Comparison of ENCODE assay signal across 9 cellular contexts in the genomic region with DNA sequence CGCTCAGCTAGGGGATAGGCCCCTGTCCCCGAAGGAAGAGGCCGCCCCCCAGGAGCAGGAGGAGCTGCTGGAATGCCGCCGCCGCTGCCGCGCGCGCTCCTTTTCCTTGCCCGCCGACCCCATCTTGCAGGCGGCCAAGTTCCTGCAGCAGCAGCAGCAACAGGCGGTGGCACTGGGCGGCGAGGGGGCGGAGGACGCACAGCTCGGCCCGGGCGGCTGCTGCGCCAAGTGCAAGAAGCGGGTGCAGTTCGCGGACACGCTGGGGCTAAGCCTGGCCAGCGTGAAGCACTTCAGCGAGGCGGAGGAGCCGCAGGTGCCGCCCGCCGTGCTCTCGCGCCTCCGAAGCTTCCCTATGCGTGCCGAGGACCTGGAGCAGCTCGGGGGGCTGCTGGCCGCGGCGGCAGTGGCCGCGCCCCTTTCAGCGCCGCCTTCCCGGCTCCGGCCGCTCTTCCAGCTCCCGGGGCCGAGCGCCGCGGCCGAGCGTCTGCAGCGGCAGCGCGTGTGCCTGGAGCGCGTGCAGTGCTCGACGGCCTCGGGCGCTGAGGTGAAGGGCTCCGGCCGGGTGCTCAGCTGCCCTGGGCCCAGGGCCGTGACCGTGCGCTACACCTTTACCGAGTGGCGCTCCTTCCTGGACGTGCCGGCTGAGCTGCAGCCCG. TPM values are rescaled to one million over a fixed set of nuclear protein-coding genes. Genes with fewer than 3 reads are reported as not detected.
DNase-seq lines count a peak whose midpoint lies in the region; ATAC-seq and TF ChIP-seq lines count a peak whose summit lies in the region.
"Had no signal": no experiment of that assay in that cellular context is flagged by ENCODE, and none has a peak within 500 bp of the region (broad histone marks: within the 10 kb centered on the region; RNA-seq: fewer than 3 reads in every experiment).

No MANE protein-coding gene starts in this region.

- H2AK5ac ChIP-seq in IMR-90 (ENCODE audit: low read depth, low read length) = no peak overlapping the region

- in situ Hi-C loops in IMR-90 (cut with MboI; ENCODE audit: low sequenced_read_pairs) = no loop called here

- POLR2A ChIA-PET in IMR-90 (lab: Charles Lee; ENCODE audit: unreplicated experiment) = no interaction called here

- no peak overlapping the region for H2BK15ac ChIP-seq in IMR-90 (ENCODE audit: low read depth, low read length)

- TF ChIP-seq CTCF in IMR-90 (conservative IDR thresholded peaks at IDR 0.05; ENCODE audit: low read depth, low read length) = no peak

- no peak overlapping the region for H3K27ac Mint-ChIP-seq in stimulated activated effector memory CD8-positive, alpha-beta T cell treated with anti-CD3 and anti-CD28 coated beads, Interleukin-12 subunit alpha, Interleukin-12 subunit beta, amount 100 ng/mL, for 72 hours
- H3K27ac Mint-ChIP-seq in activated T-helper 17 cell treated with anti-CD3 and anti-CD28 coated beads, Interleukin-2, amount 50 U/mL, for 72 hours = no peak overlapping the region
- H3K27ac Mint-ChIP-seq: CD4-positive, CD25-positive, alpha-beta regulatory T cell had no signal

- H3K36me3 Mint-ChIP-seq in stimulated activated effector memory CD8-positive, alpha-beta T cell treated with anti-CD3 and anti-CD28 coated beads, Interleukin-12 subunit alpha, Interleukin-12 subunit beta, amount 100 ng/mL, for 72 hours = no peaks in the 10 kb centered on the region
- H3K36me3 Mint-ChIP-seq in activated T-helper 17 cell treated with anti-CD3 and anti-CD28 coated beads, Interleukin-2, amount 50 U/mL, for 72 hours (ENCODE audit: low read depth) = no peaks in the 10 kb centered on the region
- H3K36me3 Mint-ChIP-seq: CD4-positive, CD25-positive, alpha-beta regulatory T cell had no signal

- peak overlapping the region; percentile 76 for H2AFZ ChIP-seq in IMR-90 (replicated peaks; ENCODE audit: low read length, poor library complexity)

- H2AK9ac ChIP-seq in IMR-90 (replicated peaks; ENCODE audit: low read depth, low read length, poor library complexity) = peak overlapping the region; percentile 32

- no peaks in the 10 kb centered on the region for H3K9me3 Mint-ChIP-seq in stimulated activated effector memory CD8-positive, alpha-beta T cell treated with anti-CD3 and anti-CD28 coated beads, Interleukin-12 subunit alpha, Interleukin-12 subunit beta, amount 100 ng/mL, for 72 hours
- H3K9me3 Mint-ChIP-seq in activated T-helper 17 cell treated with anti-CD3 and anti-CD28 coated beads, Interleukin-2, amount 50 U/mL, for 72 hours = no peaks in the 10 kb centered on the region

- H3K4me3 ChIP-seq in IMR-90 (ENCODE audit: insufficient read depth, low read depth, low read length) = peak overlapping the region; percentile 49
- peak overlapping the region; percentile 84 for H3K4me3 ChIP-seq in adipocyte (ENCODE audit: low read length)
- peak overlapping the region; percentile 67 for H3K4me3 ChIP-seq in iPS-18c (ENCODE audit: insufficient read depth, low read depth, low read length)

- dilution Hi-C loops in IMR-90 (cut with HindIII; ENCODE audit: low sequenced_read_pairs, unreplicated experiment) = no loop called here

- no peaks in the 10 kb centered on the region for H4K20me1 ChIP-seq in IMR-90 (ENCODE audit: insufficient read depth, low read length)

- no peak overlapping the region for H3K4ac ChIP-seq in IMR-90 (ENCODE audit: low read depth, low read length)

- H2BK120ac ChIP-seq in IMR-90 (ENCODE audit: low read depth, low read length) = no peak overlapping the region

- no peak for TF ChIP-seq POLR2A in IMR-90 (IDR thresholded peaks at IDR 0.05; ENCODE audit: low read depth, low read length)

- no peak overlapping the region for H4K91ac ChIP-seq in IMR-90 (ENCODE audit: insufficient read depth, low read depth, low read length)

- no peaks in the 10 kb centered on the region for H3K36me3 ChIP-seq in IMR-90 (ENCODE audit: control insufficient read depth, insufficient read depth, low read length)
- no peaks in the 10 kb centered on the region for H3K36me3 ChIP-seq in adipocyte (ENCODE audit: control insufficient read depth, insufficient read depth, low read length, severe bottlenecking)

- H3K9me3 ChIP-seq in IMR-90 (ENCODE audit: control insufficient read depth, insufficient read depth, low read length) (no peaks in the 10 kb centered on the region; the same call in 1 of the 2 replicates), adipocyte (ENCODE audit: control insufficient read depth, low read length) (no peaks in the 10 kb centered on the region), iPS-18c (ENCODE audit: control insufficient read depth, insufficient read depth, low read length) (peaks cover 4% of the 10 kb centered on the region)

- ATAC-seq in IMR-90 (ENCODE audit: low read depth) = peak; percentile 45
- peak; percentile 43 for ATAC-seq in stimulated activated effector memory CD8-positive, alpha-beta T cell treated with anti-CD3 and anti-CD28 coated beads, Interleukin-12 subunit alpha, Interleukin-12 subunit beta, amount 100 ng/mL, for 72 hours
- ATAC-seq in activated T-helper 17 cell treated with anti-CD3 and anti-CD28 coated beads, Interleukin-2, amount 50 U/mL, for 72 hours (replicated peaks) = no peak

- H3K4me1 ChIP-seq in IMR-90 (ENCODE audit: control insufficient read depth, insufficient read depth, low read length) = peaks cover 12% of the 10 kb centered on the region
- H3K4me1 ChIP-seq in adipocyte (ENCODE audit: control insufficient read depth, insufficient read depth, low read length) = peaks cover 26% of the 10 kb centered on the region

- H4K8ac ChIP-seq in IMR-90 (ENCODE audit: low read depth in 2 of 2, low read length in 2 of 2) = no peak overlapping the region; a peak in 1 of 4 replicates

- peaks cover 5% of the 10 kb centered on the region; the same call in 1 of the 2 replicates for H3K9me1 ChIP-seq in IMR-90 (ENCODE audit: insufficient read depth, low read length)

- intact Hi-C loops in IMR-90 (cut with micrococcal nuclease) = no loop called here

- H3K27me3 ChIP-seq in IMR-90 (ENCODE audit: control insufficient read depth, insufficient read depth, low read length) (peaks cover 31% of the 10 kb centered on the region), adipocyte (replicated peaks; ENCODE audit: control insufficient read depth, insufficient read depth, low read length) (no peaks in the 10 kb centered on the region)

- peak; percentile 29 for DNase-seq in NCI-H82 (lab: John Stamatoyannopoulos, UW)
- DNase-seq in NCI-H82 treated with DMSO at 0.1 percent for 48 hours (lab: John Stamatoyannopoulos, UW; ENCODE audit: unreplicated experiment) = no peak
- peak; percentile 30 for DNase-seq in IMR-90
- peak; percentile 65 for DNase-seq in adipocyte (ENCODE audit: low read depth)
- no peak for DNase-seq in stimulated activated effector memory CD8-positive, alpha-beta T cell treated with anti-CD3 and anti-CD28 coated beads, Interleukin-12 subunit alpha, Interleukin-12 subunit beta, amount 100 ng/mL, for 72 hours (ENCODE audit: low spot score in 2 of 2)
- no peak for DNase-seq in SHP77 (lab: John Stamatoyannopoulos, UW)

- CTCF ChIA-PET in IMR-90 (lab: Yijun Ruan, JAX) = no interaction called here

- no TSS peak for BruUV-seq in IMR-90 (replicated peaks; lab: Mats Ljungman, UMichigan)

- no peaks in the 10 kb centered on the region for H3K79me1 ChIP-seq in IMR-90 (ENCODE audit: low read depth in 1 of 2, low read length in 2 of 2)

- no peak overlapping the region for H2BK5ac ChIP-seq in IMR-90 (ENCODE audit: low read depth, low read length, poor library complexity, severe bottlenecking)

- H3K4me1 Mint-ChIP-seq in stimulated activated effector memory CD8-positive, alpha-beta T cell treated with anti-CD3 and anti-CD28 coated beads, Interleukin-12 subunit alpha, Interleukin-12 subunit beta, amount 100 ng/mL, for 72 hours = no peaks in the 10 kb centered on the region
- H3K4me1 Mint-ChIP-seq in activated T-helper 17 cell treated with anti-CD3 and anti-CD28 coated beads, Interleukin-2, amount 50 U/mL, for 72 hours = no peaks in the 10 kb centered on the region

- peak overlapping the region; percentile 86 for H3K4me2 ChIP-seq in IMR-90 (ENCODE audit: low read depth, low read length)

- no peak overlapping the region for H3K18ac ChIP-seq in IMR-90 (ENCODE audit: low read depth, low read length)

- peaks cover 42% of the 10 kb centered on the region for H3K27me3 Mint-ChIP-seq in activated T-helper 17 cell treated with anti-CD3 and anti-CD28 coated beads, Interleukin-2, amount 50 U/mL, for 72 hours

- no peak overlapping the region for H2BK20ac ChIP-seq in IMR-90 (ENCODE audit: low read depth, low read length)

- peak overlapping the region; percentile 2; the same call in 1 of the 2 replicates for H3K27ac ChIP-seq in IMR-90 (ENCODE audit: insufficient read depth, low read length)

- no peak for TF ChIP-seq RAD21 in IMR-90 (IDR thresholded peaks at IDR 0.05; ENCODE audit: low read length)

- WGBS in IMR-90 (ENCODE audit: extremely low coverage in 2 of 2, insufficient read length in 1 of 2), 2 experiments = 5% methylated on average over 47 of the region's 75 CpGs; no CpG with 5 or more reads in 1 of the 2 experiments

- H3K14ac ChIP-seq in IMR-90 (replicated peaks; ENCODE audit: low read depth, low read length) = no peak overlapping the region

- no peak overlapping the region for H3K56ac ChIP-seq in IMR-90 (ENCODE audit: extremely low read depth, insufficient read depth, low read length)

- no peak overlapping the region for H3K23ac ChIP-seq in IMR-90 (ENCODE audit: low read depth, low read length)

- peak overlapping the region; percentile 40 for H3K4me3 Mint-ChIP-seq in stimulated activated effector memory CD8-positive, alpha-beta T cell treated with anti-CD3 and anti-CD28 coated beads, Interleukin-12 subunit alpha, Interleukin-12 subunit beta, amount 100 ng/mL, for 72 hours
- H3K4me3 Mint-ChIP-seq in activated T-helper 17 cell treated with anti-CD3 and anti-CD28 coated beads, Interleukin-2, amount 50 U/mL, for 72 hours = no peak overlapping the region
- H3K4me3 Mint-ChIP-seq: CD4-positive, CD25-positive, alpha-beta regulatory T cell had no signal

- H3K9ac ChIP-seq in IMR-90 (ENCODE audit: low read depth, low read length) = no peak overlapping the region
- peak overlapping the region; percentile 84 for H3K9ac ChIP-seq in adipocyte (ENCODE audit: low read length)

- H4K5ac ChIP-seq in IMR-90 (ENCODE audit: low read depth, low read length) = no peak overlapping the region

TF ChIP-seq in IMR-90, 13 proteins besides CTCF, POLR2A, EP300 and RAD21 (continues in another document):
- no peak for TF ChIP-seq NFE2L2 (IDR thresholded peaks at IDR 0.05; ENCODE audit: low read depth, low read length)

RNA-seq across cellular contexts. Expression of gene PPP1R3G, which starts 0.6 kb away (rescaled TPM):
- under 0.01 and 0.18 TPM in 2 replicates for total RNA-seq in IMR-90 (2012; rRNA removed)
- 0.09 and 0.10 TPM in 2 replicates for polyA plus RNA-seq in IMR-90 (2012; rRNA removed)
- 0.06 and 0.16 TPM in 2 replicates for polyA plus RNA-seq in IMR-90 (2012; cell fraction: cytosol; rRNA removed)
- polyA plus RNA-seq in IMR-90 (2012; cell fraction: nucleus; rRNA removed; ENCODE audit: low replicate concordance) = 0.09 and 0.10 TPM in 2 replicates
- total RNA-seq in activated T-helper 17 cell treated with anti-CD3 and anti-CD28 coated beads, Interleukin-2, amount 50 U/mL, for 72 hours = under 1 TPM in 1 of 2 donors, not detected in 1; 0.05 TPM
- polyA plus RNA-seq: CD4-positive, CD25-positive, alpha-beta regulatory T cell had no signal

Comparison
In these comparisons a context has a peak if more than half of its experiments do, and no peak if none do; other contexts are left out.
1. DNase-seq: peak in NCI-H82 (single experiment), IMR-90 (single experiment) and adipocyte (single experiment); none in NCI-H82 treated with DMSO at 0.1 percent for 48 hours (single experiment), stimulated activated effector memory CD8-positive, alpha-beta T cell treated with anti-CD3 and anti-CD28 coated beads, Interleukin-12 subunit alpha, Interleukin-12 subunit beta, amount 100 ng/mL, for 72 hours (0 of 2) and SHP77 (0 of 2).
2. Peak in every context shown above with its lines, with median percentiles within 50 percentile points of each other: H3K4me3 ChIP-seq.